15 cellular contexts compared by ENCODE assay signal in genomic region chr13:50580684-50581305, GRCh38.
DNase-seq lines count a peak whose midpoint lies in the region; ATAC-seq, FAIRE-seq and TF ChIP-seq lines count a peak whose summit lies in the region.
"Had no signal": no experiment of that assay in that cellular context is flagged by ENCODE, and none has a peak within 500 bp of the region (broad histone marks: within the 10 kb centered on the region; RNA-seq: fewer than 3 reads in every experiment).

No MANE protein-coding gene starts in this region.

- H3K4me1 ChIP-seq in heart right ventricle, result peaks cover 0 to 41% (median 15%) of the 10 kb centered on the region in 9 donors
- H3K4me1 ChIP-seq: left lung, uterus had no signal

- no peaks in the 10 kb centered on the region for H3K36me3 Mint-ChIP-seq in HFFc6 (ENCODE audit: low read depth)
- H3K36me3 Mint-ChIP-seq in effector memory CD8-positive, alpha-beta T cell (ENCODE audit: insufficient read depth), result no peaks in the 10 kb centered on the region
- H3K36me3 Mint-ChIP-seq: natural killer cell treated with Interleukin-12 subunit alpha and Interleukin-12 subunit beta and Interleukin-15 and Interleukin-18, amount 100 ng/mL, for 72 hours had no signal

- H3K27me3 Mint-ChIP-seq in HFFc6 (ENCODE audit: insufficient read depth), result peaks cover 16% of the 10 kb centered on the region
- no peaks in the 10 kb centered on the region for H3K27me3 Mint-ChIP-seq in effector memory CD8-positive, alpha-beta T cell

- H3K4me1 Mint-ChIP-seq in HFFc6 (ENCODE audit: low read depth), result 0 out of 2 replicates have a peak, but pooled peaks cover 6% of the 10 kb centered on the region
- H3K4me1 Mint-ChIP-seq in effector memory CD8-positive, alpha-beta T cell (ENCODE audit: low read depth in 2 of 2), result no peaks in the 10 kb centered on the region
- H3K4me1 Mint-ChIP-seq: activated CD4-positive, alpha-beta memory T cell treated with anti-CD3 and anti-CD28 coated beads, Interleukin-2, amount 10 ng/mL, durations not matched to agents 7 days and 5 days had no signal

- H3K36me3 ChIP-seq in bronchial epithelial cell (ENCODE audit: control insufficient read depth, insufficient read depth, low read length), result no peaks in the 10 kb centered on the region
- H3K36me3 ChIP-seq in heart right ventricle, result no peaks in the 10 kb centered on the region
- H3K36me3 ChIP-seq: left lung, uterus had no signal

- H3K27me3 ChIP-seq in bronchial epithelial cell (ENCODE audit: control insufficient read depth, insufficient read depth, low read length) (no peaks in the 10 kb centered on the region), heart right ventricle (no peaks in the 10 kb centered on the region)
- H3K27me3 ChIP-seq: left lung, uterus had no signal

- no peak overlapping the region for H3K27ac Mint-ChIP-seq in HFFc6
- H3K27ac Mint-ChIP-seq in effector memory CD8-positive, alpha-beta T cell, result no peak overlapping the region
- H3K27ac Mint-ChIP-seq: activated CD4-positive, alpha-beta memory T cell treated with anti-CD3 and anti-CD28 coated beads, Interleukin-2, amount 10 ng/mL, durations not matched to agents 7 days and 5 days; activated T-helper 2 cell treated with anti-CD3 and anti-CD28 coated beads, Interferon-gamma antibody, Interleukin-2, Interleukin-4, amounts not matched to agents 10 μg/mL and 5 μg/mL and 100 μg/mL, durations not matched to agents 14 hours and 24 hours and 36 hours; natural killer cell treated with Interleukin-12 subunit alpha and Interleukin-12 subunit beta and Interleukin-15 and Interleukin-18, amount 100 ng/mL, for 72 hours had no signal

- H3K4me3 ChIP-seq in AG04449 (ENCODE audit: low read depth, low read length) (no peak overlapping the region), bronchial epithelial cell (ENCODE audit: low read depth, low read length) (no peak overlapping the region), heart right ventricle (no peak overlapping the region)
- H3K4me3 ChIP-seq: left lung, uterus had no signal

- 33 to 39% methylated on average over 4 of the region's 4 CpGs for WGBS in heart right ventricle, 2 donors

- TF ChIP-seq CTCF in AG04449 (IDR thresholded peaks at IDR 0.05; ENCODE audit: insufficient read depth, low read length, missing control alignments), result peak; percentile 44
- peak; percentile 39 for TF ChIP-seq CTCF in HFFc6 (IDR thresholded peaks at IDR 0.05)
- no peak for TF ChIP-seq CTCF in bronchial epithelial cell (IDR thresholded peaks at IDR 0.05; ENCODE audit: insufficient read depth, low read length, severe bottlenecking)
- peak in 2 of 9 donors; percentile 18 to 25 for TF ChIP-seq CTCF in heart right ventricle (IDR thresholded peaks at IDR 0.05)

- peaks cover 0 to 5% (median 0%) of the 10 kb centered on the region in 11 donors for H3K9me3 ChIP-seq in heart right ventricle
- H3K9me3 ChIP-seq: left lung, uterus had no signal

- intact Hi-C loops in heart right ventricle (cut with DNase I), result loop anchor here in 1 of 10 donors (10.0 kb wide), 1 partner anchor 104 kb away; no protein-coding TSS in a partner anchor

- DNase-seq in AG04449 (ENCODE audit: low read depth, low spot score), result peak; percentile 70
- peak; percentile 8 for DNase-seq in HFFc6
- peak; percentile 17 for DNase-seq in bronchial epithelial cell (ENCODE audit: low read depth)
- DNase-seq in heart right ventricle, result peak in 1 of 2 donors; percentile 40
- DNase-seq in NOMO-1 treated with DMSO at 0.1 percent for 48 hours (lab: John Stamatoyannopoulos, UW; ENCODE audit: unreplicated experiment), result no peak
- DNase-seq in SIG-M5 treated with dmso at 0.1 percent for 504 hours (lab: John Stamatoyannopoulos, UW; ENCODE audit: unreplicated experiment), result no peak
- no peak for DNase-seq in effector memory CD8-positive, alpha-beta T cell
- DNase-seq in NCI-H1417 treated with DMSO at 0.1 percent for 48 hours (lab: John Stamatoyannopoulos, UW), result no peak
- DNase-seq: activated CD4-positive, alpha-beta memory T cell treated with anti-CD3 and anti-CD28 coated beads, Interleukin-2, amount 10 ng/mL, durations not matched to agents 7 days and 5 days; hypothalamus; left lung; stimulated activated naive CD4-positive, alpha-beta T cell treated with Interleukin-2 at 50 U/mL for 16 hours; uterus had no signal

- FAIRE-seq in bronchial epithelial cell (lab: Jason Lieb, UNC), result no peak

- peak overlapping the region in 9 of 10 donors; percentile 1 to 76 (median 56) for H3K27ac ChIP-seq in heart right ventricle
- H3K27ac ChIP-seq: left lung had no signal

- ATAC-seq in heart right ventricle, result peak in 7 of 8 donors; percentile 57 to 95 (median 88)
- ATAC-seq in effector memory CD8-positive, alpha-beta T cell (replicated peaks), result no peak
- ATAC-seq: left lung; natural killer cell treated with Interleukin-12 subunit alpha and Interleukin-12 subunit beta and Interleukin-15 and Interleukin-18, amount 100 ng/mL, for 72 hours had no signal

- POLR2A ChIA-PET in AG04449 (lab: Yijun Ruan, JAX), result interaction anchor here (1.0 kb wide), 1 partner anchor 9 kb away, joined by 3 read pairs; no protein-coding TSS in a partner anchor

- CTCF ChIA-PET in AG04449 (lab: Yijun Ruan, JAX), result interaction anchor here (0.7 to 1.5 kb wide), 4 partner anchors 9 to 14 kb away, joined by 3 to 7 read pairs (median 4); no protein-coding TSS in a partner anchor

- no peaks in the 10 kb centered on the region; the same call in 1 of the 2 replicates for H3K9me3 Mint-ChIP-seq in HFFc6
- H3K9me3 Mint-ChIP-seq in effector memory CD8-positive, alpha-beta T cell, result no peaks in the 10 kb centered on the region
- H3K9me3 Mint-ChIP-seq: activated CD4-positive, alpha-beta memory T cell treated with anti-CD3 and anti-CD28 coated beads, Interleukin-2, amount 10 ng/mL, durations not matched to agents 7 days and 5 days; activated T-helper 2 cell treated with anti-CD3 and anti-CD28 coated beads, Interferon-gamma antibody, Interleukin-2, Interleukin-4, amounts not matched to agents 10 μg/mL and 5 μg/mL and 100 μg/mL, durations not matched to agents 14 hours and 24 hours and 36 hours; natural killer cell treated with Interleukin-12 subunit alpha and Interleukin-12 subunit beta and Interleukin-15 and Interleukin-18, amount 100 ng/mL, for 72 hours had no signal

- H3K4me3 Mint-ChIP-seq in HFFc6, result no peak overlapping the region
- no peak overlapping the region for H3K4me3 Mint-ChIP-seq in effector memory CD8-positive, alpha-beta T cell
- H3K4me3 Mint-ChIP-seq: activated CD4-positive, alpha-beta memory T cell treated with anti-CD3 and anti-CD28 coated beads, Interleukin-2, amount 10 ng/mL, durations not matched to agents 7 days and 5 days; natural killer cell treated with Interleukin-12 subunit alpha and Interleukin-12 subunit beta and Interleukin-15 and Interleukin-18, amount 100 ng/mL, for 72 hours had no signal

Comparison
In these comparisons a context has a peak if more than half of its experiments do, and no peak if none do; other contexts are left out.
1. DNase-seq: peak in AG04449 (single experiment), HFFc6 (single experiment) and bronchial epithelial cell (single experiment); none in NOMO-1 treated with DMSO at 0.1 percent for 48 hours (single experiment), SIG-M5 treated with dmso at 0.1 percent for 504 hours (single experiment), effector memory CD8-positive, alpha-beta T cell (0 of 3) and NCI-H1417 treated with DMSO at 0.1 percent for 48 hours (single experiment).